3 cellular contexts compared by ENCODE assay signal in the genomic region with DNA sequence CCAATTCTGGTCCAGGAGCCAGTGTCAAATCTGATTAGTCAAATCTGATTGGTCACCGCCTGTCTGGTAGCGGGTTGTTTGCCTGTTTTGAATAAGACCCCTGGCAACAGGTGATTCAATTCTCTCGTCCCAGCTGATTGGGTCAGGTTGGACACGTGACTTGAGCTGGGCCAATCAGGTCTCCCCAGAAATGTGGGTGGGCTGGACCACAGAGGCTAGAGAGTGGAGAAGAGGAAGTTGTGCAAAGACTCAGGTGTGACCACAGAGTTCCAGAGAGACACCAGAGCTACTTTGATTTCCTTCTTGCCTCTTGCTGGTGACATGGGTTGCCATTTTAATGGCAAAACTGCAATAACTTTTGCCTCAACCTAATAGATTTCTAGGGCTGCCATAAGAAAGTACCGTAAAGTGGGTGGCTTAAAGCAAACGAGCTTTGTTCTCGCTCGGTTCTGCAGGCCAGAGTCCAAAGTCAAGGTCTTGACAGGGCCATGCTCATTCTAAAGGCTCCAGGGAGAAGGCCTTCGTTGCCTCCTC.
TF ChIP-seq lines count a peak whose summit lies in the region.

No MANE protein-coding gene starts in this region.

TF ChIP-seq in GM12891, 5 proteins besides CTCF, POLR2A, EP300 and RAD21:
- peak; percentile 95 for TF ChIP-seq POLR2AphosphoS5 (IDR thresholded peaks at IDR 0.05; ENCODE audit: low read depth, low read length)
- TF ChIP-seq PAX5 (IDR thresholded peaks at IDR 0.05; ENCODE audit: insufficient read depth, low read length, severe bottlenecking) = peak; percentile 3
- TF ChIP-seq SPI1 (IDR thresholded peaks at IDR 0.05; ENCODE audit: low read depth, low read length) = peak; percentile 55
- peak; percentile 98 for TF ChIP-seq POU2F2 (IDR thresholded peaks at IDR 0.05; ENCODE audit: low read depth, low read length)
- peak; percentile 46; the same call in 1 of the 2 replicates for TF ChIP-seq TAF1 (IDR thresholded peaks at IDR 0.05; ENCODE audit: low read depth, low read length)
TF ChIP-seq in GM12891: peak in this region for 5.

TF ChIP-seq in Ishikawa, 13 proteins besides CTCF, POLR2A, EP300 and RAD21:
- no peak for TF ChIP-seq NFIC (IDR thresholded peaks at IDR 0.05)
- no peak for TF ChIP-seq YY1 (IDR thresholded peaks at IDR 0.05; ENCODE audit: low read depth)
- peak; percentile 21; the same call in 1 of the 2 replicates for TF ChIP-seq CEBPB (IDR thresholded peaks at IDR 0.05)
- peak; percentile 88 for TF ChIP-seq CREB1 (IDR thresholded peaks at IDR 0.05; ENCODE audit: low read depth)
- TF ChIP-seq, protein P1, sequence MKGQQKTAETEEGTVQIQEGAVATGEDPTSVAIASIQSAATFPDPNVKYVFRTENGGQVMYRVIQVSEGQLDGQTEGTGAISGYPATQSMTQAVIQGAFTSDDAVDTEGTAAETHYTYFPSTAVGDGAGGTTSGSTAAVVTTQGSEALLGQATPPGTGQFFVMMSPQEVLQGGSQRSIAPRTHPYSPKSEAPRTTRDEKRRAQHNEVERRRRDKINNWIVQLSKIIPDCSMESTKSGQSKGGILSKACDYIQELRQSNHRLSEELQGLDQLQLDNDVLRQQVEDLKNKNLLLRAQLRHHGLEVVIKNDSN (IDR thresholded peaks at IDR 0.05) = peak; percentile 97

TF ChIP-seq in K562, 482 proteins besides CTCF, POLR2A, EP300 and RAD21 (continues in another document):
- TF ChIP-seq TBL1XR1 (IDR thresholded peaks at IDR 0.05; ENCODE audit: low read length in 2 of 2) (no peak), BRCA1 (IDR thresholded peaks at IDR 0.05) (no peak), BRCA1 (CRISPR knock-in tag; IDR thresholded peaks at IDR 0.05) (no peak), BCOR (IDR thresholded peaks at IDR 0.05) (no peak), ZNF12 (CRISPR knock-in tag; IDR thresholded peaks at IDR 0.05) (no peak), KLF16 (IDR thresholded peaks at IDR 0.05) (no peak), SMC3 (conservative IDR thresholded peaks at IDR 0.05; ENCODE audit: insufficient read depth, low read depth, low read length) (no peak), MCM7 (IDR thresholded peaks at IDR 0.05) (no peak), CEBPB (tag; IDR thresholded peaks at IDR 0.05) (peak; percentile 74), FOXJ3 (CRISPR knock-in tag; IDR thresholded peaks at IDR 0.05) (no peak), TGIF2 (CRISPR knock-in tag; IDR thresholded peaks at IDR 0.05) (no peak), CBX1 (IDR thresholded peaks at IDR 0.05; ENCODE audit: low read depth) (no peak), ETV5 (CRISPR knock-in tag; IDR thresholded peaks at IDR 0.05; ENCODE audit: low read depth) (no peak), NRF1 (conservative IDR thresholded peaks at IDR 0.05 in 1 of 2, IDR thresholded peaks at IDR 0.05 in 1 of 2) (peak in 1 of 2 experiments; percentile 32; a peak in 2 of 4 replicates), WHSC1 (IDR thresholded peaks at IDR 0.05; ENCODE audit: low read length) (no peak), HNRNPH1 (optimal IDR thresholded peaks at IDR 0.05; ENCODE audit: low read depth, low read length) (no peak), NFYB (IDR thresholded peaks at IDR 0.05; ENCODE audit: extremely low read depth, insufficient read length) (peak; percentile 59), ZBTB7A (IDR thresholded peaks at IDR 0.05; ENCODE audit: borderline replicate concordance, control insufficient read depth, low read depth, low read length) (no peak), ZEB2 (IDR thresholded peaks at IDR 0.05) (no peak), CBX3 (IDR thresholded peaks at IDR 0.05; ENCODE audit: borderline replicate concordance in 1 of 2, low read length in 2 of 2) (no peak), CREB1 (IDR thresholded peaks at IDR 0.05) (peak; percentile 81), CREB1 (CRISPR knock-in tag; IDR thresholded peaks at IDR 0.05) (peak; percentile 87), MYBL2 (IDR thresholded peaks at IDR 0.05; ENCODE audit: low read depth) (no peak), MYBL2 (CRISPR knock-in tag; IDR thresholded peaks at IDR 0.05; ENCODE audit: borderline replicate concordance) (no peak), CHCHD3 (CRISPR knock-in tag; IDR thresholded peaks at IDR 0.05) (no peak), GTF2F1 (IDR thresholded peaks at IDR 0.05; ENCODE audit: low read depth, low read length) (peak; percentile 81; the same call in 1 of the 2 replicates), TEAD1 (CRISPR knock-in tag; IDR thresholded peaks at IDR 0.05) (no peak), SREBF1 (IDR thresholded peaks at IDR 0.05; ENCODE audit: borderline replicate concordance, low read depth, low read length) (no peak), SAP30 (IDR thresholded peaks at IDR 0.05; ENCODE audit: borderline replicate concordance, insufficient read depth, low read depth, low read length, poor library complexity, severe bottlenecking) (no peak), ZBED1 (IDR thresholded peaks at IDR 0.05) (no peak), PHF21A (IDR thresholded peaks at IDR 0.05; ENCODE audit: borderline replicate concordance, low read depth) (no peak), IRF2 (CRISPR knock-in tag; IDR thresholded peaks at IDR 0.05) (no peak), POLR3A (IDR thresholded peaks at IDR 0.05; ENCODE audit: borderline replicate concordance, extremely low read depth, insufficient read depth, insufficient read length) (no peak)
- TF ChIP-seq, protein P2, sequence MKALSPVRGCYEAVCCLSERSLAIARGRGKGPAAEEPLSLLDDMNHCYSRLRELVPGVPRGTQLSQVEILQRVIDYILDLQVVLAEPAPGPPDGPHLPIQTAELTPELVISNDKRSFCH (CRISPR knock-in tag; IDR thresholded peaks at IDR 0.05) = no peak
- TF ChIP-seq, protein P2 (tag; IDR thresholded peaks at IDR 0.05) = no peak
- TF ChIP-seq, protein P3, sequence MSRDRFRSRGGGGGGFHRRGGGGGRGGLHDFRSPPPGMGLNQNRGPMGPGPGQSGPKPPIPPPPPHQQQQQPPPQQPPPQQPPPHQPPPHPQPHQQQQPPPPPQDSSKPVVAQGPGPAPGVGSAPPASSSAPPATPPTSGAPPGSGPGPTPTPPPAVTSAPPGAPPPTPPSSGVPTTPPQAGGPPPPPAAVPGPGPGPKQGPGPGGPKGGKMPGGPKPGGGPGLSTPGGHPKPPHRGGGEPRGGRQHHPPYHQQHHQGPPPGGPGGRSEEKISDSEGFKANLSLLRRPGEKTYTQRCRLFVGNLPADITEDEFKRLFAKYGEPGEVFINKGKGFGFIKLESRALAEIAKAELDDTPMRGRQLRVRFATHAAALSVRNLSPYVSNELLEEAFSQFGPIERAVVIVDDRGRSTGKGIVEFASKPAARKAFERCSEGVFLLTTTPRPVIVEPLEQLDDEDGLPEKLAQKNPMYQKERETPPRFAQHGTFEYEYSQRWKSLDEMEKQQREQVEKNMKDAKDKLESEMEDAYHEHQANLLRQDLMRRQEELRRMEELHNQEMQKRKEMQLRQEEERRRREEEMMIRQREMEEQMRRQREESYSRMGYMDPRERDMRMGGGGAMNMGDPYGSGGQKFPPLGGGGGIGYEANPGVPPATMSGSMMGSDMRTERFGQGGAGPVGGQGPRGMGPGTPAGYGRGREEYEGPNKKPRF (IDR thresholded peaks at IDR 0.05; ENCODE audit: low read depth, low read length) = no peak
- TF ChIP-seq, protein P4, sequence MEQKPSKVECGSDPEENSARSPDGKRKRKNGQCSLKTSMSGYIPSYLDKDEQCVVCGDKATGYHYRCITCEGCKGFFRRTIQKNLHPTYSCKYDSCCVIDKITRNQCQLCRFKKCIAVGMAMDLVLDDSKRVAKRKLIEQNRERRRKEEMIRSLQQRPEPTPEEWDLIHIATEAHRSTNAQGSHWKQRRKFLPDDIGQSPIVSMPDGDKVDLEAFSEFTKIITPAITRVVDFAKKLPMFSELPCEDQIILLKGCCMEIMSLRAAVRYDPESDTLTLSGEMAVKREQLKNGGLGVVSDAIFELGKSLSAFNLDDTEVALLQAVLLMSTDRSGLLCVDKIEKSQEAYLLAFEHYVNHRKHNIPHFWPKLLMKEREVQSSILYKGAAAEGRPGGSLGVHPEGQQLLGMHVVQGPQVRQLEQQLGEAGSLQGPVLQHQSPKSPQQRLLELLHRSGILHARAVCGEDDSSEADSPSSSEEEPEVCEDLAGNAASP (IDR thresholded peaks at IDR 0.05) = no peak
- TF ChIP-seq, protein P5, sequence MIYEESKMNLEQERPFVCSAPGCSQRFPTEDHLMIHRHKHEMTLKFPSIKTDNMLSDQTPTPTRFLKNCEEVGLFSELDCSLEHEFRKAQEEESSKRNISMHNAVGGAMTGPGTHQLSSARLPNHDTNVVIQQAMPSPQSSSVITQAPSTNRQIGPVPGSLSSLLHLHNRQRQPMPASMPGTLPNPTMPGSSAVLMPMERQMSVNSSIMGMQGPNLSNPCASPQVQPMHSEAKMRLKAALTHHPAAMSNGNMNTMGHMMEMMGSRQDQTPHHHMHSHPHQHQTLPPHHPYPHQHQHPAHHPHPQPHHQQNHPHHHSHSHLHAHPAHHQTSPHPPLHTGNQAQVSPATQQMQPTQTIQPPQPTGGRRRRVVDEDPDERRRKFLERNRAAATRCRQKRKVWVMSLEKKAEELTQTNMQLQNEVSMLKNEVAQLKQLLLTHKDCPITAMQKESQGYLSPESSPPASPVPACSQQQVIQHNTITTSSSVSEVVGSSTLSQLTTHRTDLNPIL (CRISPR knock-in tag; IDR thresholded peaks at IDR 0.05) = no peak
- TF ChIP-seq, protein P6, sequence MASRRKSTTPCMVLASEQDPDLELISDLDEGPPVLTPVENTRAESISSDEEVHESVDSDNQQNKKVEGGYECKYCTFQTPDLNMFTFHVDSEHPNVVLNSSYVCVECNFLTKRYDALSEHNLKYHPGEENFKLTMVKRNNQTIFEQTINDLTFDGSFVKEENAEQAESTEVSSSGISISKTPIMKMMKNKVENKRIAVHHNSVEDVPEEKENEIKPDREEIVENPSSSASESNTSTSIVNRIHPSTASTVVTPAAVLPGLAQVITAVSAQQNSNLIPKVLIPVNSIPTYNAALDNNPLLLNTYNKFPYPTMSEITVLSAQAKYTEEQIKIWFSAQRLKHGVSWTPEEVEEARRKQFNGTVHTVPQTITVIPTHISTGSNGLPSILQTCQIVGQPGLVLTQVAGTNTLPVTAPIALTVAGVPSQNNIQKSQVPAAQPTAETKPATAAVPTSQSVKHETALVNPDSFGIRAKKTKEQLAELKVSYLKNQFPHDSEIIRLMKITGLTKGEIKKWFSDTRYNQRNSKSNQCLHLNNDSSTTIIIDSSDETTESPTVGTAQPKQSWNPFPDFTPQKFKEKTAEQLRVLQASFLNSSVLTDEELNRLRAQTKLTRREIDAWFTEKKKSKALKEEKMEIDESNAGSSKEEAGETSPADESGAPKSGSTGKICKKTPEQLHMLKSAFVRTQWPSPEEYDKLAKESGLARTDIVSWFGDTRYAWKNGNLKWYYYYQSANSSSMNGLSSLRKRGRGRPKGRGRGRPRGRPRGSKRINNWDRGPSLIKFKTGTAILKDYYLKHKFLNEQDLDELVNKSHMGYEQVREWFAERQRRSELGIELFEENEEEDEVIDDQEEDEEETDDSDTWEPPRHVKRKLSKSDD (conservative IDR thresholded peaks at IDR 0.05; ENCODE audit: low read length) = no peak
- TF ChIP-seq, protein P7, sequence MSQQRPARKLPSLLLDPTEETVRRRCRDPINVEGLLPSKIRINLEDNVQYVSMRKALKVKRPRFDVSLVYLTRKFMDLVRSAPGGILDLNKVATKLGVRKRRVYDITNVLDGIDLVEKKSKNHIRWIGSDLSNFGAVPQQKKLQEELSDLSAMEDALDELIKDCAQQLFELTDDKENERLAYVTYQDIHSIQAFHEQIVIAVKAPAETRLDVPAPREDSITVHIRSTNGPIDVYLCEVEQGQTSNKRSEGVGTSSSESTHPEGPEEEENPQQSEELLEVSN (IDR thresholded peaks at IDR 0.05; ENCODE audit: borderline replicate concordance in 1 of 2, extremely low read depth in 1 of 2, insufficient read depth in 1 of 2, insufficient read length in 1 of 2, low read depth in 1 of 2, low read length in 1 of 2, poor library complexity in 1 of 2, severe bottlenecking in 1 of 2) = peak in 1 of 2 experiments; percentile 5
- TF ChIP-seq, protein P8, sequence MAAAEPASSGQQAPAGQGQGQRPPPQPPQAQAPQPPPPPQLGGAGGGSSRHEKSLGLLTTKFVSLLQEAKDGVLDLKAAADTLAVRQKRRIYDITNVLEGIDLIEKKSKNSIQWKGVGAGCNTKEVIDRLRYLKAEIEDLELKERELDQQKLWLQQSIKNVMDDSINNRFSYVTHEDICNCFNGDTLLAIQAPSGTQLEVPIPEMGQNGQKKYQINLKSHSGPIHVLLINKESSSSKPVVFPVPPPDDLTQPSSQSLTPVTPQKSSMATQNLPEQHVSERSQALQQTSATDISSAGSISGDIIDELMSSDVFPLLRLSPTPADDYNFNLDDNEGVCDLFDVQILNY (CRISPR knock-in tag; IDR thresholded peaks at IDR 0.05) = no peak
- TF ChIP-seq, protein P9, sequence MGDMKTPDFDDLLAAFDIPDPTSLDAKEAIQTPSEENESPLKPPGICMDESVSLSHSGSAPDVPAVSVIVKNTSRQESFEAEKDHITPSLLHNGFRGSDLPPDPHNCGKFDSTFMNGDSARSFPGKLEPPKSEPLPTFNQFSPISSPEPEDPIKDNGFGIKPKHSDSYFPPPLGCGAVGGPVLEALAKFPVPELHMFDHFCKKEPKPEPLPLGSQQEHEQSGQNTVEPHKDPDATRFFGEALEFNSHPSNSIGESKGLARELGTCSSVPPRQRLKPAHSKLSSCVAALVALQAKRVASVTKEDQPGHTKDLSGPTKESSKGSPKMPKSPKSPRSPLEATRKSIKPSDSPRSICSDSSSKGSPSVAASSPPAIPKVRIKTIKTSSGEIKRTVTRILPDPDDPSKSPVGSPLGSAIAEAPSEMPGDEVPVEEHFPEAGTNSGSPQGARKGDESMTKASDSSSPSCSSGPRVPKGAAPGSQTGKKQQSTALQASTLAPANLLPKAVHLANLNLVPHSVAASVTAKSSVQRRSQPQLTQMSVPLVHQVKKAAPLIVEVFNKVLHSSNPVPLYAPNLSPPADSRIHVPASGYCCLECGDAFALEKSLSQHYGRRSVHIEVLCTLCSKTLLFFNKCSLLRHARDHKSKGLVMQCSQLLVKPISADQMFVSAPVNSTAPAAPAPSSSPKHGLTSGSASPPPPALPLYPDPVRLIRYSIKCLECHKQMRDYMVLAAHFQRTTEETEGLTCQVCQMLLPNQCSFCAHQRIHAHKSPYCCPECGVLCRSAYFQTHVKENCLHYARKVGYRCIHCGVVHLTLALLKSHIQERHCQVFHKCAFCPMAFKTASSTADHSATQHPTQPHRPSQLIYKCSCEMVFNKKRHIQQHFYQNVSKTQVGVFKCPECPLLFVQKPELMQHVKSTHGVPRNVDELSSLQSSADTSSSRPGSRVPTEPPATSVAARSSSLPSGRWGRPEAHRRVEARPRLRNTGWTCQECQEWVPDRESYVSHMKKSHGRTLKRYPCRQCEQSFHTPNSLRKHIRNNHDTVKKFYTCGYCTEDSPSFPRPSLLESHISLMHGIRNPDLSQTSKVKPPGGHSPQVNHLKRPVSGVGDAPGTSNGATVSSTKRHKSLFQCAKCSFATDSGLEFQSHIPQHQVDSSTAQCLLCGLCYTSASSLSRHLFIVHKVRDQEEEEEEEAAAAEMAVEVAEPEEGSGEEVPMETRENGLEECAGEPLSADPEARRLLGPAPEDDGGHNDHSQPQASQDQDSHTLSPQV (IDR thresholded peaks at IDR 0.05) = no peak
